ENCODE assay signal across 9 cellular contexts in genomic region chr16:89334988-89335802, GRCh38.
DNase-seq lines count a peak whose midpoint lies in the region; ATAC-seq and TF ChIP-seq lines count a peak whose summit lies in the region.
"Had no signal": no experiment of that assay in that cellular context is flagged by ENCODE, and none has a peak within 500 bp of the region (broad histone marks: within the 10 kb centered on the region; RNA-seq: fewer than 3 reads in every experiment).

No MANE protein-coding gene starts in this region.

- TF ChIP-seq CTCF in activated CD8-positive, alpha-beta T cell treated with anti-CD3 and anti-CD28 coated beads for 36 hours (IDR thresholded peaks at IDR 0.05), result no peak
- TF ChIP-seq CTCF in fibroblast of mammary gland (conservative IDR thresholded peaks at IDR 0.05; ENCODE audit: control insufficient read depth, insufficient read depth, low read depth, low read length) (peak; percentile 8), neutrophil (IDR thresholded peaks at IDR 0.05) (no peak), mammary epithelial cell (conservative IDR thresholded peaks at IDR 0.05 in 1 of 2, IDR thresholded peaks at IDR 0.05 in 1 of 2; ENCODE audit: extremely low read depth in 1 of 2, insufficient read depth in 1 of 2, low read depth in 1 of 2, low read length in 2 of 2) (no peak)

- H3K27me3 Mint-ChIP-seq in CD8-positive, alpha-beta memory T cell, result no peaks in the 10 kb centered on the region
- H3K27me3 Mint-ChIP-seq in activated CD8-positive, alpha-beta T cell treated with anti-CD3 and anti-CD28 coated beads for 36 hours, result no peaks in the 10 kb centered on the region
- H3K27me3 Mint-ChIP-seq: activated B cell treated with CpG ODN at 0.5 μM for 24 hours had no signal

- H3K4me1 ChIP-seq in CD8-positive, alpha-beta memory T cell (ENCODE audit: insufficient read depth, low read length), result peaks cover 76% of the 10 kb centered on the region
- H3K4me1 ChIP-seq in neutrophil (ENCODE audit: control insufficient read depth in 1 of 2, insufficient read depth in 1 of 2, low read depth in 1 of 2, low read length in 1 of 2) (peaks cover 32 to 35% of the 10 kb centered on the region in 2 experiments), mammary epithelial cell (ENCODE audit: insufficient read depth, low read length) (peaks cover 38% of the 10 kb centered on the region)

- intact Hi-C loops in activated CD8-positive, alpha-beta T cell treated with anti-CD3 and anti-CD28 coated beads for 36 hours (cut with micrococcal nuclease), result no loop called here
- intact Hi-C loops in mammary epithelial cell (cut with micrococcal nuclease), result loop anchor here (5.0 kb wide), 1 partner anchor 222 kb away; no protein-coding TSS in a partner anchor

- no TSS peak for BruUV-seq in mammary epithelial cell (replicated peaks; lab: Mats Ljungman, UMichigan)

- WGBS in mammary epithelial cell (ENCODE audit: low coverage, missing lambda C conversion rate), result 78% methylated on average over 22 of the region's 22 CpGs

- H3K9ac ChIP-seq in mammary epithelial cell (ENCODE audit: insufficient read depth, low read length), result no peak overlapping the region

- POLR2A ChIA-PET in CD8-positive, alpha-beta memory T cell (lab: Charles Lee), result no interaction called here
- POLR2A ChIA-PET in activated CD8-positive, alpha-beta T cell treated with anti-CD3 and anti-CD28 coated beads for 36 hours (lab: Charles Lee), result interaction anchor here (0.7 to 1.0 kb wide), 2 partner anchors 20 to 26 kb away, joined by 3 to 4 read pairs; no protein-coding TSS in a partner anchor

- DNase-seq in CD8-positive, alpha-beta memory T cell, result peak in 1 of 5 donors; percentile 41
- no peak for DNase-seq in activated CD8-positive, alpha-beta T cell treated with anti-CD3 and anti-CD28 coated beads for 36 hours
- DNase-seq in fibroblast of mammary gland (ENCODE audit: low read depth), result no peak
- no peak for DNase-seq in DMS79 (lab: John Stamatoyannopoulos, UW)
- DNase-seq in AML-193 (lab: John Stamatoyannopoulos, UW), result no peak
- DNase-seq in mammary epithelial cell, result no peak
- DNase-seq in NCI-H345 (lab: John Stamatoyannopoulos, UW), result no peak
- DNase-seq: activated B cell treated with CpG ODN at 0.5 μM for 24 hours had no signal

- H3K9me3 Mint-ChIP-seq in CD8-positive, alpha-beta memory T cell, result no peaks in the 10 kb centered on the region
- no peaks in the 10 kb centered on the region for H3K9me3 Mint-ChIP-seq in activated CD8-positive, alpha-beta T cell treated with anti-CD3 and anti-CD28 coated beads for 36 hours
- H3K9me3 Mint-ChIP-seq: activated B cell treated with CpG ODN at 0.5 μM for 24 hours had no signal

- H3K4me3 Mint-ChIP-seq in CD8-positive, alpha-beta memory T cell, result peak overlapping the region in 2 of 7 donors; percentile 10 to 22
- no peak overlapping the region for H3K4me3 Mint-ChIP-seq in activated CD8-positive, alpha-beta T cell treated with anti-CD3 and anti-CD28 coated beads for 36 hours
- H3K4me3 Mint-ChIP-seq: activated B cell treated with CpG ODN at 0.5 μM for 24 hours had no signal

- no peaks in the 10 kb centered on the region for H3K9me3 ChIP-seq in CD8-positive, alpha-beta memory T cell (ENCODE audit: low read length)
- H3K9me3 ChIP-seq in neutrophil (no peaks in the 10 kb centered on the region), mammary epithelial cell (replicated peaks; ENCODE audit: insufficient read depth, low read length) (no peaks in the 10 kb centered on the region)

- H3K27ac ChIP-seq in CD8-positive, alpha-beta memory T cell (ENCODE audit: low read depth, low read length), result no peak overlapping the region
- peak overlapping the region; percentile 60 for H3K27ac ChIP-seq in neutrophil
- no peak overlapping the region for H3K27ac ChIP-seq in mammary epithelial cell (ENCODE audit: insufficient read depth, low read depth, low read length)

- H3K4me1 Mint-ChIP-seq in CD8-positive, alpha-beta memory T cell, result peaks cover 65 to 90% (median 81%) of the 10 kb centered on the region in 3 donors
- H3K4me1 Mint-ChIP-seq in activated CD8-positive, alpha-beta T cell treated with anti-CD3 and anti-CD28 coated beads for 36 hours (ENCODE audit: low read depth), result peaks cover 79% of the 10 kb centered on the region

- peak overlapping the region in 5 of 8 donors; percentile 55 to 84 (median 72) for H3K27ac Mint-ChIP-seq in CD8-positive, alpha-beta memory T cell
- H3K27ac Mint-ChIP-seq in activated CD8-positive, alpha-beta T cell treated with anti-CD3 and anti-CD28 coated beads for 36 hours, result peak overlapping the region; percentile 70
- H3K27ac Mint-ChIP-seq: activated B cell treated with CpG ODN at 0.5 μM for 24 hours had no signal

- H3K36me3 ChIP-seq in CD8-positive, alpha-beta memory T cell (ENCODE audit: insufficient read depth, low read length), result no peaks in the 10 kb centered on the region
- H3K36me3 ChIP-seq in neutrophil, result no peaks in the 10 kb centered on the region
- H3K36me3 ChIP-seq in mammary epithelial cell (ENCODE audit: insufficient read depth, low read length), result no peaks in the 10 kb centered on the region

- no peak overlapping the region for H3K4me3 ChIP-seq in CD8-positive, alpha-beta memory T cell (ENCODE audit: low read length)
- H3K4me3 ChIP-seq in fibroblast of mammary gland (ENCODE audit: control insufficient read depth, low read depth, low read length) (no peak overlapping the region), neutrophil (ENCODE audit: low read depth in 1 of 2, low read length in 1 of 2) (no peak overlapping the region), mammary epithelial cell (replicated peaks in 1 of 3; ENCODE audit: insufficient read depth in 1 of 3, low read depth in 2 of 3, low read length in 3 of 3) (no peak overlapping the region)

- ATAC-seq in activated CD8-positive, alpha-beta T cell treated with anti-CD3 and anti-CD28 coated beads for 36 hours, result no peak

- H2AFZ ChIP-seq in mammary epithelial cell (ENCODE audit: low read depth, low read length), result no peak overlapping the region

- dilution Hi-C loops in mammary epithelial cell (cut with HindIII; ENCODE audit: low sequenced_read_pairs), result loop anchor here (5.0 kb wide), 1 partner anchor 87 kb away; no protein-coding TSS in a partner anchor

- CTCF ChIA-PET in CD8-positive, alpha-beta memory T cell (lab: Charles Lee), result interaction anchor here (0.6 to 2.2 kb wide), 3 partner anchors 153 to 257 kb away, joined by 3 to 5 read pairs (median 3); partner anchors contain the start of gene SPG7
- CTCF ChIA-PET in activated CD8-positive, alpha-beta T cell treated with anti-CD3 and anti-CD28 coated beads for 36 hours (lab: Charles Lee), result interaction anchor here (1.0 kb wide), 2 partner anchors 8 to 22 kb away, joined by 4 read pairs; no protein-coding TSS in a partner anchor
- CTCF ChIA-PET in mammary epithelial cell (lab: Charles Lee; ENCODE audit: low non-redundant PET), result no interaction called here

- H3K4me2 ChIP-seq in mammary epithelial cell (ENCODE audit: insufficient read depth, low read depth, low read length), result no peak overlapping the region

- H3K79me2 ChIP-seq in mammary epithelial cell (ENCODE audit: insufficient read depth, low read length), result peaks cover 98% of the 10 kb centered on the region

- H3K36me3 Mint-ChIP-seq in CD8-positive, alpha-beta memory T cell, result peaks cover 0 to 9% (median 0%) of the 10 kb centered on the region in 3 donors
- peaks cover 2% of the 10 kb centered on the region for H3K36me3 Mint-ChIP-seq in activated CD8-positive, alpha-beta T cell treated with anti-CD3 and anti-CD28 coated beads for 36 hours (ENCODE audit: low read depth)

- no peaks in the 10 kb centered on the region for H3K27me3 ChIP-seq in CD8-positive, alpha-beta memory T cell (ENCODE audit: insufficient read depth, low read length, poor library complexity, severe bottlenecking)
- H3K27me3 ChIP-seq in neutrophil (no peaks in the 10 kb centered on the region), mammary epithelial cell (ENCODE audit: insufficient read depth, low read length) (no peaks in the 10 kb centered on the region)

- peaks cover 2% of the 10 kb centered on the region for H4K20me1 ChIP-seq in mammary epithelial cell (ENCODE audit: insufficient read depth, low read length)

- in situ Hi-C loops in mammary epithelial cell (cut with MboI; ENCODE audit: low sequenced_read_pairs in 2 of 2), result no loop called here
